In the genomic region with DNA sequence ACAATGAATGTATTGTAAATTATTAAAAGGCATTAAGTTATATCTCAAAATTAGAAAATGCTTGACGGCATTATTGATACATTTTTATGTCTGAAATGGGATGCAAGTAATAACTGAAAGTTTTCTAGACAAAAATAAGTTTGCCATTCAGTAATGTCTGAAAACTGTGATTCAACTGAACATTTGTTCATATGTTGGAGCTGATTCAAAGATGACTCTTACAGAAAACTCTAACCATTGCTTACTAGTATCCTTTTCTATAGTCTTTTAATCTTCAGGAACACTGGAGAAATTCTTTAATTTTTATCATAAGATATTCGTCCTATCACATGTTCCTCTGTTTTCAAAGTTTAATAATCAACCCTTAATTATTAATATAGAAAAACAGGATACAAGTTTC, we compare ENCODE assay signal across 28 cellular contexts.
DNase-seq lines count a peak whose midpoint lies in the region; ATAC-seq, FAIRE-seq and TF ChIP-seq lines count a peak whose summit lies in the region.
"Had no signal": no experiment of that assay in that cellular context is flagged by ENCODE, and none has a peak within 500 bp of the region (broad histone marks: within the 10 kb centered on the region; RNA-seq: fewer than 3 reads in every experiment).

No MANE protein-coding gene starts in this region.

- no peaks in the 10 kb centered on the region for H3K27me3 ChIP-seq in osteoblast (ENCODE audit: insufficient read depth, low read length)
- H3K27me3 ChIP-seq: breast epithelium, esophagus muscularis mucosa had no signal

- no peak for TF ChIP-seq POLR2A in GM12892 (IDR thresholded peaks at IDR 0.05; ENCODE audit: low read depth, low read length)

- no peak overlapping the region for H3K4me3 ChIP-seq in cardiac fibroblast (replicated peaks in 1 of 2; ENCODE audit: low read depth in 2 of 2, low read length in 2 of 2)
- no peak overlapping the region for H3K4me3 ChIP-seq in osteoblast (ENCODE audit: insufficient read depth, low read length)
- H3K4me3 ChIP-seq: breast epithelium, esophagus muscularis mucosa, GM12878, PC-9 had no signal

- peak overlapping the region; percentile 30 for H3K4me2 ChIP-seq in osteoblast (ENCODE audit: insufficient read depth, low read length)
- H3K4me2 ChIP-seq: PC-9 had no signal

- ATAC-seq in GM21825 (IDR thresholded peaks at IDR 0.05; ENCODE audit: unreplicated experiment) = no peak
- ATAC-seq: GM12878; naive thymus-derived CD4-positive, alpha-beta T cell; stimulated activated naive CD8-positive, alpha-beta T cell treated with anti-CD3 and anti-CD28 coated beads, Interleukin-15, Interleukin-2, amounts not matched to agents 100 U/mL and 50 U/mL, for 24 hours; WTC11 had no signal

- H4K20me1 ChIP-seq in osteoblast (ENCODE audit: insufficient read depth, low read length) = no peaks in the 10 kb centered on the region

- peak overlapping the region; percentile 53 for H3K27ac ChIP-seq in osteoblast (ENCODE audit: low read depth, low read length)
- H3K27ac ChIP-seq: breast epithelium, C4-2B, esophagus muscularis mucosa, PC-9 had no signal

- TF ChIP-seq CTCF in cardiac fibroblast (IDR thresholded peaks at IDR 0.05; ENCODE audit: low read depth, low read length) (no peak), osteoblast (IDR thresholded peaks at IDR 0.05; ENCODE audit: extremely low read depth, low read depth, low read length) (no peak)

- DNase-seq in EL (peak; percentile 5), NCI-H226 (peak; percentile 7), cardiac fibroblast (ENCODE audit: low read depth in 2 of 2) (peak; percentile 14 to 77), osteoblast (ENCODE audit: insufficient read length, low spot score, missing footprints) (peak; percentile 9), C1 segment of cervical spinal cord (lab: John Stamatoyannopoulos, UW) (no peak), GM12892 (ENCODE audit: insufficient read length) (no peak)
- DNase-seq: ACHN; activated CD4-positive, alpha-beta T cell treated with anti-CD3 and anti-CD28 coated beads, Interleukin-2, amount 50 U/mL, for 1 hour; activated T-cell treated with anti-CD3 and anti-CD28 coated beads, Interleukin-2, amount 50 U/mL, for 48 hours; Caco-2; islet precursor cell; midbrain; naive thymus-derived CD4-positive, alpha-beta T cell; NCI-H1105; NCI-H1930; NCI-H524 treated with DMSO at 0.1 percent for 48 hours; occipital lobe; PC-9; SIG-M5; stimulated activated naive CD8-positive, alpha-beta T cell treated with anti-CD3 and anti-CD28 coated beads, Interleukin-15, Interleukin-2, amounts not matched to agents 100 U/mL and 50 U/mL, for 24 hours; SW 1271; T1000 had no signal

- no peaks in the 10 kb centered on the region for H3K9me3 ChIP-seq in osteoblast (ENCODE audit: low read depth, low read length)
- H3K9me3 ChIP-seq: breast epithelium, Caco-2, esophagus muscularis mucosa had no signal

- H3K36me3 ChIP-seq in osteoblast (ENCODE audit: insufficient read depth, low read length) = no peaks in the 10 kb centered on the region
- H3K36me3 ChIP-seq: breast epithelium, esophagus muscularis mucosa had no signal

- no peak for FAIRE-seq in GM12892 (lab: Jason Lieb, UNC)

- H3K79me2 ChIP-seq in osteoblast (ENCODE audit: insufficient read depth, low read length) = no peaks in the 10 kb centered on the region

- peaks cover 19% of the 10 kb centered on the region for H3K4me1 ChIP-seq in osteoblast (ENCODE audit: insufficient read depth, low read length)
- H3K4me1 ChIP-seq: breast epithelium, Caco-2 had no signal

- H2AFZ ChIP-seq in osteoblast (ENCODE audit: low read length) = no peak overlapping the region
- H2AFZ ChIP-seq: PC-9 had no signal

Comparison
In these comparisons a context has a peak if more than half of its experiments do, and no peak if none do; other contexts are left out.
1. DNase-seq: peak in EL (single experiment), NCI-H226 (single experiment), cardiac fibroblast (2 of 2) and osteoblast (single experiment); none in C1 segment of cervical spinal cord (0 of 14) and GM12892 (single experiment).